In the genomic region with DNA sequence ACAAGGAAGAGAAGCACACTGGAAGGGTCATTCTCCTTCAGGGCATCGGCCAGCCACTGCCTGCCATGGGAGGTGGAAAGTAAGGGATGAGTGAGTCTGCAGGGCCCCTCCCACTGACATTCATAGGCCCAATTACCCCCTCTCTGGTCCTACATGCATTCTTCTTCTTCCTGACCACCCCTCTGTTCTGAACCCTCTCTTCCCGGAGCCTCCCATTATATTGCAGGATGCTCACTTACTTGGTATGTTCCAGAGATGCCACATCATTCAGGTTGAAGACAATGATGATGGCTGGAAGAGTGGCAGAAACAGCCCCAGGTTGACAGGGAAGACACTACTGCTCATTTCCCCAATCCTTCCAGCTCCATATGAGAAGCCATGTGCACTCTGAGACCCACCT, we compare ENCODE assay signal across 2 cellular contexts.
TF ChIP-seq lines count a peak whose summit lies in the region.

No MANE protein-coding gene starts in this region.

TF ChIP-seq in IMR-90, 13 proteins besides CTCF, POLR2A, EP300 and RAD21:
- TF ChIP-seq FOS (IDR thresholded peaks at IDR 0.05; ENCODE audit: low read depth, low read length) (no peak), RCOR1 (IDR thresholded peaks at IDR 0.05; ENCODE audit: insufficient replicate concordance, low read length) (no peak), MAZ (IDR thresholded peaks at IDR 0.05; ENCODE audit: borderline replicate concordance, low read depth, low read length) (no peak), CEBPB (IDR thresholded peaks at IDR 0.05; ENCODE audit: low read depth, low read length) (no peak), CHD1 (IDR thresholded peaks at IDR 0.05; ENCODE audit: low read depth, low read length) (no peak), NFE2L2 (IDR thresholded peaks at IDR 0.05; ENCODE audit: low read depth, low read length) (no peak), RFX5 (IDR thresholded peaks at IDR 0.05; ENCODE audit: low read depth, low read length) (no peak), SMC3 (IDR thresholded peaks at IDR 0.05; ENCODE audit: low read depth, low read length) (no peak), MAFK (IDR thresholded peaks at IDR 0.05; ENCODE audit: low read depth, low read length) (no peak), BHLHE40 (IDR thresholded peaks at IDR 0.05; ENCODE audit: low read depth, low read length) (no peak), MXI1 (IDR thresholded peaks at IDR 0.05; ENCODE audit: borderline replicate concordance, low read depth, low read length) (no peak)
- TF ChIP-seq, protein P1, sequence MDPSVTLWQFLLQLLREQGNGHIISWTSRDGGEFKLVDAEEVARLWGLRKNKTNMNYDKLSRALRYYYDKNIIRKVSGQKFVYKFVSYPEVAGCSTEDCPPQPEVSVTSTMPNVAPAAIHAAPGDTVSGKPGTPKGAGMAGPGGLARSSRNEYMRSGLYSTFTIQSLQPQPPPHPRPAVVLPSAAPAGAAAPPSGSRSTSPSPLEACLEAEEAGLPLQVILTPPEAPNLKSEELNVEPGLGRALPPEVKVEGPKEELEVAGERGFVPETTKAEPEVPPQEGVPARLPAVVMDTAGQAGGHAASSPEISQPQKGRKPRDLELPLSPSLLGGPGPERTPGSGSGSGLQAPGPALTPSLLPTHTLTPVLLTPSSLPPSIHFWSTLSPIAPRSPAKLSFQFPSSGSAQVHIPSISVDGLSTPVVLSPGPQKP (IDR thresholded peaks at IDR 0.05; ENCODE audit: borderline replicate concordance, low read depth, low read length) = no peak
- TF ChIP-seq, protein P2, sequence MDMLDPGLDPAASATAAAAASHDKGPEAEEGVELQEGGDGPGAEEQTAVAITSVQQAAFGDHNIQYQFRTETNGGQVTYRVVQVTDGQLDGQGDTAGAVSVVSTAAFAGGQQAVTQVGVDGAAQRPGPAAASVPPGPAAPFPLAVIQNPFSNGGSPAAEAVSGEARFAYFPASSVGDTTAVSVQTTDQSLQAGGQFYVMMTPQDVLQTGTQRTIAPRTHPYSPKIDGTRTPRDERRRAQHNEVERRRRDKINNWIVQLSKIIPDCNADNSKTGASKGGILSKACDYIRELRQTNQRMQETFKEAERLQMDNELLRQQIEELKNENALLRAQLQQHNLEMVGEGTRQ (IDR thresholded peaks at IDR 0.05; ENCODE audit: low read depth, low read length) = no peak

TF ChIP-seq in H1, 55 proteins besides CTCF, POLR2A, EP300 and RAD21:
- no peak for TF ChIP-seq POU5F1 (IDR thresholded peaks at IDR 0.05; ENCODE audit: low read depth, low read length)
- TF ChIP-seq EGR1 (IDR thresholded peaks at IDR 0.05; ENCODE audit: borderline replicate concordance, low read depth, low read length) = no peak
- no peak for TF ChIP-seq JUND (IDR thresholded peaks at IDR 0.05; ENCODE audit: low read length)
- no peak for TF ChIP-seq HDAC6 (IDR thresholded peaks at IDR 0.05; ENCODE audit: low read depth, low read length)
- no peak for TF ChIP-seq TBP (IDR thresholded peaks at IDR 0.05; ENCODE audit: low read depth, low read length)
- no peak for TF ChIP-seq TCF12 (IDR thresholded peaks at IDR 0.05; ENCODE audit: low read depth, low read length)
- TF ChIP-seq NANOG (IDR thresholded peaks at IDR 0.05; ENCODE audit: insufficient read depth, low read depth, low read length, poor library complexity, severe bottlenecking) = no peak
- no peak for TF ChIP-seq POLR2AphosphoS5 (IDR thresholded peaks at IDR 0.05; ENCODE audit: low read depth, low read length)
- no peak for TF ChIP-seq CHD2 (IDR thresholded peaks at IDR 0.05; ENCODE audit: low read length)
- no peak for TF ChIP-seq CBX8 (IDR thresholded peaks at IDR 0.05; ENCODE audit: borderline replicate concordance, low read depth, low read length)
- TF ChIP-seq SP4 (IDR thresholded peaks at IDR 0.05; ENCODE audit: low read length) = no peak
- no peak for TF ChIP-seq KDM5A (IDR thresholded peaks at IDR 0.05; ENCODE audit: low read length)
- TF ChIP-seq HDAC2 (IDR thresholded peaks at IDR 0.05; ENCODE audit: borderline replicate concordance in 1 of 2, low read depth in 2 of 2, low read length in 2 of 2) = no peak
- no peak for TF ChIP-seq SRF (IDR thresholded peaks at IDR 0.05; ENCODE audit: low read depth, low read length)
- no peak for TF ChIP-seq FOSL1 (IDR thresholded peaks at IDR 0.05; ENCODE audit: insufficient read depth, low read depth, low read length)
- TF ChIP-seq SAP30 (IDR thresholded peaks at IDR 0.05; ENCODE audit: insufficient read depth, insufficient replicate concordance, low read length) = no peak
- no peak for TF ChIP-seq YY1 (IDR thresholded peaks at IDR 0.05; ENCODE audit: low read depth, low read length)
- TF ChIP-seq NRF1 (IDR thresholded peaks at IDR 0.05; ENCODE audit: low read depth, low read length) = no peak
- TF ChIP-seq SP2 (IDR thresholded peaks at IDR 0.05; ENCODE audit: low read length) = no peak
- TF ChIP-seq BRCA1 (IDR thresholded peaks at IDR 0.05; ENCODE audit: low read depth, low read length) = no peak
